Comparison of ENCODE assay signal across 2 cellular contexts in the genomic region with DNA sequence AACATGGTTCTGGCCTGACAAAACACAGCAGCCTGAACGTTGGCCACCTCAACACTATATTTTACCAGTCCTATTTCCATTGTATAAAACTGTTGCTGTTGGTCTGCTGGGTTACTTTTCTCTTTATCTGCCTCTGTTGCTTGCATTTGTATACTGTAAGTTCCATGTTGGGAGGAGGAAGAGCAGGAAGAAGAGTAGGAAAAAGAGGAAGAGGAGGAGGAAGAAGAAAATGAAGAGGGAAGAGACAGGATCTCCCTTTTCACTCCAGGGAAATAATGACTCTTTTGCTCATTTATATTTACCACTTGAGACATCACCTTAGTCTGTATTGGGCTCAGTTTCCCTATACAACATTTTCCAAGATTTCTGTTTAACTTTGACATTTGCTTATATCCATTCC.
TF ChIP-seq lines count a peak whose summit lies in the region.

No MANE protein-coding gene starts in this region.

TF ChIP-seq in HEK293, 187 proteins besides CTCF, POLR2A, EP300 and RAD21:
- TF ChIP-seq, protein P1, sequence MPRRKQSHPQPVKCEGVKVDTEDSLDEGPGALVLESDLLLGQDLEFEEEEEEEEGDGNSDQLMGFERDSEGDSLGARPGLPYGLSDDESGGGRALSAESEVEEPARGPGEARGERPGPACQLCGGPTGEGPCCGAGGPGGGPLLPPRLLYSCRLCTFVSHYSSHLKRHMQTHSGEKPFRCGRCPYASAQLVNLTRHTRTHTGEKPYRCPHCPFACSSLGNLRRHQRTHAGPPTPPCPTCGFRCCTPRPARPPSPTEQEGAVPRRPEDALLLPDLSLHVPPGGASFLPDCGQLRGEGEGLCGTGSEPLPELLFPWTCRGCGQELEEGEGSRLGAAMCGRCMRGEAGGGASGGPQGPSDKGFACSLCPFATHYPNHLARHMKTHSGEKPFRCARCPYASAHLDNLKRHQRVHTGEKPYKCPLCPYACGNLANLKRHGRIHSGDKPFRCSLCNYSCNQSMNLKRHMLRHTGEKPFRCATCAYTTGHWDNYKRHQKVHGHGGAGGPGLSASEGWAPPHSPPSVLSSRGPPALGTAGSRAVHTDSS (tag by site-specific recombination; IDR thresholded peaks at IDR 0.05) = peak; percentile 86
- TF ChIP-seq ZNF391 (tag by site-specific recombination; IDR thresholded peaks at IDR 0.05; ENCODE audit: borderline replicate concordance, low read depth) = no peak
- TF ChIP-seq, protein P2, sequence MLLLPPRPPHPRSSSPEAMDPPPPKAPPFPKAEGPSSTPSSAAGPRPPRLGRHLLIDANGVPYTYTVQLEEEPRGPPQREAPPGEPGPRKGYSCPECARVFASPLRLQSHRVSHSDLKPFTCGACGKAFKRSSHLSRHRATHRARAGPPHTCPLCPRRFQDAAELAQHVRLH (tag by site-specific recombination; IDR thresholded peaks at IDR 0.05) = no peak

TF ChIP-seq in K562, 482 proteins besides CTCF, POLR2A, EP300 and RAD21:
- 0 out of 2 replicates have a peak, but pooled peaks have one; percentile 5 for TF ChIP-seq SPI1 (IDR thresholded peaks at IDR 0.05; ENCODE audit: borderline replicate concordance, low read depth, low read length)
- TF ChIP-seq EZH2 (IDR thresholded peaks at IDR 0.05; ENCODE audit: borderline replicate concordance, low read depth, low read length) = no peak
